In genomic region chr15:58748787-58749531, GRCh38 we compare ENCODE assay signal across 8 cellular contexts. TPM values are rescaled to one million over a fixed set of nuclear protein-coding genes. Genes with fewer than 3 reads are reported as not detected.
DNase-seq lines count a peak whose midpoint lies in the region; ATAC-seq and TF ChIP-seq lines count a peak whose summit lies in the region.

No MANE protein-coding gene starts in this region.

- H3K36me3 ChIP-seq in hepatocyte (replicated peaks; ENCODE audit: insufficient read depth, low read depth): no peaks in the 10 kb centered on the region

- H3K27me3 ChIP-seq in HL-60 (ENCODE audit: insufficient read depth, poor library complexity, severe bottlenecking) (no peaks in the 10 kb centered on the region), hepatocyte (no peaks in the 10 kb centered on the region)

- H2AFZ ChIP-seq in hepatocyte: peak overlapping the region; percentile 58

- WGBS in hepatocyte (ENCODE audit: low lambda C conversion rate, missing lambda C conversion rate): under 1% methylated on average over 49 of the region's 82 CpGs

- TF ChIP-seq CTCF in HL-60 (IDR thresholded peaks at IDR 0.05; ENCODE audit: insufficient read depth, low read length) (no peak), hepatocyte (IDR thresholded peaks at IDR 0.05; ENCODE audit: poor library complexity) (no peak), retinal pigment epithelial cell (conservative IDR thresholded peaks at IDR 0.05; ENCODE audit: low read depth, low read length) (no peak)

- in situ Hi-C loops in Caki2 (cut with HindIII; ENCODE audit: low pct_unique_long_range_greater_than_20kb, low sequenced_read_pairs): no loop called here

- H3K4me1 ChIP-seq in hepatocyte (ENCODE audit: insufficient read depth): peaks cover 15% of the 10 kb centered on the region

- H3K9me2 ChIP-seq in hepatocyte (replicated peaks; ENCODE audit: insufficient read depth): no peaks in the 10 kb centered on the region

- DNase-seq in Caki2 (ENCODE audit: low read depth) (peak; percentile 46), HL-60 (ENCODE audit: low read depth in 1 of 2, low spot score in 1 of 2) (peak in 1 of 2 experiments; percentile 51), SW480 (ENCODE audit: low spot score) (peak; percentile 52), amygdala (lab: John Stamatoyannopoulos, UW) (peak in 42 of 56 donors; percentile 8 to 72 (median 40)), hepatocyte (ENCODE audit: low spot score) (peak; percentile 78), retinal pigment epithelial cell (ENCODE audit: low read depth) (no peak), OCI-M2 (lab: John Stamatoyannopoulos, UW; ENCODE audit: unreplicated experiment) (no peak)

- H3K79me2 ChIP-seq in hepatocyte: peaks cover 47% of the 10 kb centered on the region

- H3K27ac ChIP-seq in HL-60 (replicated peaks) (peak overlapping the region; percentile 83), hepatocyte (peak overlapping the region; percentile 98)

- H3K4me3 ChIP-seq in HL-60 (replicated peaks; ENCODE audit: insufficient read depth, low read length) (peak overlapping the region; percentile 83), hepatocyte (peak overlapping the region; percentile 78), retinal pigment epithelial cell (ENCODE audit: low read length) (peak overlapping the region; percentile 96)

- H3K9me3 ChIP-seq in hepatocyte (ENCODE audit: low read depth): no peaks in the 10 kb centered on the region

- peaks cover 33% of the 10 kb centered on the region for H4K20me1 ChIP-seq in hepatocyte (ENCODE audit: insufficient read depth, poor library complexity, severe bottlenecking)

- peak; percentile 28 for ATAC-seq in GM21360 (IDR thresholded peaks at IDR 0.05; ENCODE audit: unreplicated experiment)

- peak overlapping the region; percentile 74 for H3K4me2 ChIP-seq in hepatocyte

RNA-seq across cellular contexts. Expression of gene ADAM10, which starts 0.5 kb away (rescaled TPM):
- 128 and 180 TPM in 2 replicates for total RNA-seq in Caki2 (2014; rRNA removed; shearing (Covaris generic); ENCODE audit: low replicate concordance)
- total RNA-seq in hepatocyte: 125 and 163 TPM in 2 replicates
- 112 and 121 TPM in 2 replicates for polyA plus RNA-seq in hepatocyte

RNA-seq across cellular contexts. Expression of gene MINDY2, which starts 22.1 kb away (rescaled TPM):
- total RNA-seq in Caki2 (2014; rRNA removed; shearing (Covaris generic); ENCODE audit: low replicate concordance): 12.6 and 12.8 TPM in 2 replicates
- total RNA-seq in hepatocyte: 17.9 and 19.3 TPM in 2 replicates
- polyA plus RNA-seq in hepatocyte: 32.3 and 44.2 TPM in 2 replicates

Comparison
In these comparisons a context has a peak if more than half of its experiments do, and no peak if none do; other contexts are left out.
1. DNase-seq: peak in Caki2 (single experiment), SW480 (single experiment), amygdala (42 of 56) and hepatocyte (single experiment); none in retinal pigment epithelial cell (single experiment) and OCI-M2 (single experiment).
2. Peak in every context shown above with its lines, with median percentiles within 50 percentile points of each other: H3K4me3 ChIP-seq.